ENCODE assay signal across 22 cellular contexts in the genomic region with DNA sequence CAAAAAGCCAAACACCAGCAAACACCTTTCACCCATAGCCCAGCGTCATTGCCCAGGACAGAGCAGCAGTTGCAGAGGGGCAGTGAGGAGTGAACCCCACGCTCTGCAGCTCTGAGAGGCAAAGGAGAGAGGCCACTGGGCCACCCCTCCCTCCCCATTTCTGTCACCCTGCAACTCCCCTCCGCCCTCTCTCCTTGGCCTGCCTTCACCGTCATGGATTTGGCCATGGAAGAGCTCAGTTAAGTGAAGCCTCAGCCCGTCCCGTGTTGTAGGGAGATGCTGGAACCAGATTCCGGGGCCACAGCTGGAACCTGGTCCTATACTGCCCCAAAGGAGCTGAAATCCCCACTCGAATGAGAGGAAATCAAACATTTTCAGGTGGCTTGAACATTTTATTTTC. TPM values are rescaled to one million over a fixed set of nuclear protein-coding genes. Genes with fewer than 3 reads are reported as not detected.
"Had no signal": no experiment of that assay in that cellular context is flagged by ENCODE, and none has a peak within 500 bp of the region (broad histone marks: within the 10 kb centered on the region; RNA-seq: fewer than 3 reads in every experiment).

No MANE protein-coding gene starts in this region.

- H3K36me3 ChIP-seq: colonic mucosa, esophagus squamous epithelium, gastrocnemius medialis, left lung had no signal

- H3K36me3 Mint-ChIP-seq: activated naive CD4-positive, alpha-beta T cell treated with anti-CD3 and anti-CD28 coated beads, Interleukin-2, amount 50 U/mL, for 24 hours; T-cell had no signal

- H3K4me3 Mint-ChIP-seq: activated CD4-positive, alpha-beta memory T cell treated with anti-CD3 and anti-CD28 coated beads, Interleukin-2, amount 10 ng/mL, durations not matched to agents 7 days and 5 days; activated CD4-positive, alpha-beta T cell treated with anti-CD3 and anti-CD28 coated beads, Interleukin-2, amount 10 ng/mL, durations not matched to agents 24 days and 14 days; activated naive CD4-positive, alpha-beta T cell treated with anti-CD3 and anti-CD28 coated beads, Interleukin-2, amount 50 U/mL, for 24 hours; brain; central memory CD8-positive, alpha-beta T cell; endodermal cell; T-cell; T-helper 2 cell treated with Interferon-gamma antibody and Interleukin-4, amounts not matched to agents 5 μg/mL and 100 μg/mL, for 36 hours had no signal

- H3K27me3 ChIP-seq: colonic mucosa, esophagus squamous epithelium, gastrocnemius medialis, left lung, tibial artery had no signal

- H3K4me1 ChIP-seq: colonic mucosa, parathyroid adenoma had no signal

- H3K9me3 ChIP-seq: colonic mucosa, esophagus squamous epithelium, gastrocnemius medialis, left lung, tibial artery had no signal

- H3K4me1 Mint-ChIP-seq: activated naive CD4-positive, alpha-beta T cell treated with anti-CD3 and anti-CD28 coated beads, Interleukin-2, amount 50 U/mL, for 24 hours; central memory CD8-positive, alpha-beta T cell; endodermal cell had no signal

- DNase-seq: activated CD4-positive, alpha-beta memory T cell treated with anti-CD3 and anti-CD28 coated beads, Interleukin-2, amount 10 ng/mL, durations not matched to agents 7 days and 5 days; activated CD4-positive, alpha-beta T cell treated with anti-CD3 and anti-CD28 coated beads, Interleukin-2, amount 10 ng/mL, durations not matched to agents 24 days and 14 days; activated gamma-delta T cell; aorta; colonic mucosa; endodermal cell; esophagus squamous epithelium; gastrocnemius medialis; islet precursor cell; left lung; stimulated activated CD4-positive, alpha-beta T cell treated with anti-CD3 and anti-CD28 coated beads, Interleukin-4, amount 100 ng/mL, for 1 hour; stimulated activated naive CD8-positive, alpha-beta T cell treated with anti-CD3 and anti-CD28 coated beads, Interleukin-15, Interleukin-2, amounts not matched to agents 100 U/mL and 50 U/mL, for 24 hours; T-cell had no signal

- H3K27me3 Mint-ChIP-seq: brain had no signal

- H3K4me3 ChIP-seq: colonic mucosa, esophagus squamous epithelium, gastrocnemius medialis, left lung, tibial artery had no signal

- H3K27ac ChIP-seq: colonic mucosa, esophagus squamous epithelium, left lung, parathyroid adenoma, VCaP had no signal

- H3K9me3 Mint-ChIP-seq: activated CD4-positive, alpha-beta memory T cell treated with anti-CD3 and anti-CD28 coated beads, Interleukin-2, amount 10 ng/mL, durations not matched to agents 7 days and 5 days; activated naive CD4-positive, alpha-beta T cell treated with anti-CD3 and anti-CD28 coated beads, Interleukin-2, amount 50 U/mL, for 24 hours; brain; central memory CD8-positive, alpha-beta T cell; T-cell; T-helper 2 cell treated with Interferon-gamma antibody and Interleukin-4, amounts not matched to agents 5 μg/mL and 100 μg/mL, for 36 hours had no signal

- H3K27ac Mint-ChIP-seq: activated CD4-positive, alpha-beta memory T cell treated with anti-CD3 and anti-CD28 coated beads, Interleukin-2, amount 10 ng/mL, durations not matched to agents 7 days and 5 days; activated naive CD4-positive, alpha-beta T cell treated with anti-CD3 and anti-CD28 coated beads, Interleukin-2, amount 50 U/mL, for 24 hours; activated T-cell treated with anti-CD3 and anti-CD28 coated beads, Interleukin-2, amount 50 U/mL, for 72 hours; brain; endodermal cell; T-cell; T-helper 2 cell treated with Interferon-gamma antibody and Interleukin-4, amounts not matched to agents 5 μg/mL and 100 μg/mL, for 36 hours had no signal

- H2AFZ ChIP-seq: parathyroid adenoma had no signal

- ATAC-seq: gastrocnemius medialis, T-cell had no signal

- H3K9ac ChIP-seq: parathyroid adenoma had no signal

RNA-seq across cellular contexts. Expression of gene MRAS, which starts 21.9 kb away (rescaled TPM):
- total RNA-seq: activated CD4-positive, alpha-beta memory T cell treated with anti-CD3 and anti-CD28 coated beads, Interleukin-2, amount 10 ng/mL, durations not matched to agents 7 days and 5 days; activated CD4-positive, alpha-beta T cell treated with anti-CD3 and anti-CD28 coated beads, Interleukin-2, amount 10 ng/mL, durations not matched to agents 24 days and 14 days had no signal

RNA-seq across cellular contexts. Expression of gene NME9, which starts 40.7 kb away (rescaled TPM):
- total RNA-seq: activated CD4-positive, alpha-beta T cell treated with anti-CD3 and anti-CD28 coated beads, Interleukin-2, amount 10 ng/mL, durations not matched to agents 24 days and 14 days; colonic mucosa; myocyte had no signal
